Comparison of ENCODE assay signal across 8 cellular contexts in the genomic region with DNA sequence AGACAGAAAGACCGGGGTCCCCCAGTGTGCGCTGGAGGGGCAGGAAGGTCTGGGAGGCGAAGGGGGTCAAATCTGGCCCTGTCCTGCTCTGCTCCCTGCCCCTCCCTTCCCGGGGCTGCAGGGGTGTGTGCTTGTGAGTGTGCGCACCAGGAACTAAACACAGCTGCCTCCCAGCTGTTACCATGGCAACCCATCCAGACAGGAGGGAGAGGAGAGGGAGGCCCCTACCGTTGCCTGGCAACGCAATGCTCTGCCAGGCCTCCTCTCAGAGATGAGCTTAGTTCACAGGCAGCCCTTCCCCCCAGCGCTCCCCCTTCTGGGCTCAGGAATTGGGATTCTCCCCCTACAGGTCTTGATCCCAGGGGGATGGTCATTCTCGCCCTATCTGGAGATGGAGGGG. TPM values are rescaled to one million over a fixed set of nuclear protein-coding genes. Genes with fewer than 3 reads are reported as not detected.
A peak's percentile ranks its signal among the peaks of the same experiment; 100 is the strongest.
DNase-seq lines count a peak whose midpoint lies in the region; ATAC-seq lines count a peak whose summit lies in the region.

No MANE protein-coding gene starts in this region.

- H3K9ac ChIP-seq in adipocyte (ENCODE audit: low read length): no peak overlapping the region

- no peaks in the 10 kb centered on the region for H3K4me1 ChIP-seq in adipocyte (ENCODE audit: control insufficient read depth, insufficient read depth, low read length)

- in situ Hi-C loops in Caki2 (cut with HindIII; ENCODE audit: low pct_unique_long_range_greater_than_20kb, low sequenced_read_pairs): no loop called here

- H3K9me3 ChIP-seq in adipocyte (ENCODE audit: control insufficient read depth, low read length): no peaks in the 10 kb centered on the region

- H3K27me3 ChIP-seq in adipocyte (replicated peaks; ENCODE audit: control insufficient read depth, insufficient read depth, low read length): no peaks in the 10 kb centered on the region

- ATAC-seq in HG03175 (IDR thresholded peaks at IDR 0.05; ENCODE audit: unreplicated experiment): peak; percentile 45
- no peak for ATAC-seq in HG03565 (IDR thresholded peaks at IDR 0.05; ENCODE audit: unreplicated experiment)
- no peak for ATAC-seq in GM18909 (IDR thresholded peaks at IDR 0.05; ENCODE audit: poor library complexity, unreplicated experiment)
- ATAC-seq in GM21447 (IDR thresholded peaks at IDR 0.05; ENCODE audit: unreplicated experiment): no peak

- no peak overlapping the region for H3K4me3 ChIP-seq in adipocyte (ENCODE audit: low read length)

- DNase-seq in Caki2 (ENCODE audit: low read depth) (peak; percentile 76), NCI-H526 (lab: John Stamatoyannopoulos, UW) (peak; percentile 99), adipocyte (ENCODE audit: low read depth) (peak; percentile 66), inferior parietal cortex (ENCODE audit: extremely low spot score) (peak; percentile 96)

- no peaks in the 10 kb centered on the region for H3K36me3 ChIP-seq in adipocyte (ENCODE audit: control insufficient read depth, insufficient read depth, low read length, severe bottlenecking)

RNA-seq across cellular contexts. Expression of a gene that starts 6.1 kb away (rescaled TPM):
- 0.87 and 3.6 TPM in 2 replicates for total RNA-seq in Caki2 (2014; rRNA removed; shearing (Covaris generic); ENCODE audit: low replicate concordance)

RNA-seq across cellular contexts. Expression of a gene that starts 10.8 kb away (rescaled TPM):
- 39.5 and 46.5 TPM in 2 replicates for total RNA-seq in Caki2 (2014; rRNA removed; shearing (Covaris generic); ENCODE audit: low replicate concordance)

RNA-seq across cellular contexts. Expression of a gene that starts 25.8 kb away (rescaled TPM):
- not detected in 2 replicates for total RNA-seq in Caki2 (2014; rRNA removed; shearing (Covaris generic); ENCODE audit: low replicate concordance)

RNA-seq across cellular contexts. Expression of a gene that starts 49.2 kb away (rescaled TPM):
- total RNA-seq in Caki2 (2014; rRNA removed; shearing (Covaris generic); ENCODE audit: low replicate concordance): 20.0 and 42.3 TPM in 2 replicates

RNA-seq across cellular contexts. Expression of a gene that starts 53.5 kb away (rescaled TPM):
- 48.5 and 55.4 TPM in 2 replicates for total RNA-seq in Caki2 (2014; rRNA removed; shearing (Covaris generic); ENCODE audit: low replicate concordance)
